In genomic region chr2:53821810-53822209, GRCh38 we compare ENCODE assay signal across 31 cellular contexts.
"Had no signal": no experiment of that assay in that cellular context is flagged by ENCODE, and none has a peak within 500 bp of the region (broad histone marks: within the 10 kb centered on the region; RNA-seq: fewer than 3 reads in every experiment).

No MANE protein-coding gene starts in this region.

- H3K27me3 ChIP-seq: neural progenitor cell, ovary, spleen, suprapubic skin, testis, tibial artery, transverse colon, upper lobe of right lung, uterus had no signal

- H3K27ac ChIP-seq: neural progenitor cell, ovary, parathyroid adenoma, psoas muscle, skin epidermis, spleen, suprapubic skin, testis, tibial artery, transverse colon, upper lobe of right lung, uterus had no signal

- H3K27ac Mint-ChIP-seq: naive thymus-derived CD4-positive, alpha-beta T cell; natural killer cell; neural progenitor cell; progenitor cell of endocrine pancreas; stimulated activated memory B cell treated with anti-CD40 and anti-IgM and Interleukin-4, amounts not matched to agents 10 μg/mL and 1 μg/mL and 100 μg/mL, for 72 hours; type B pancreatic cell had no signal

- H3K4me3 ChIP-seq: neural progenitor cell, ovary, psoas muscle, skin epidermis, smooth muscle cell, spleen, suprapubic skin, testis, tibial artery, transverse colon, upper lobe of right lung, uterus had no signal

- H3K27me3 Mint-ChIP-seq: naive thymus-derived CD4-positive, alpha-beta T cell; progenitor cell of endocrine pancreas; stimulated activated memory B cell treated with anti-CD40 and anti-IgM and Interleukin-4, amounts not matched to agents 10 μg/mL and 1 μg/mL and 100 μg/mL, for 72 hours; stimulated activated naive CD8-positive, alpha-beta T cell treated with anti-CD3 and anti-CD28 coated beads, Interleukin-15, amount 100 ng/mL, for 72 hours; type B pancreatic cell had no signal

- DNase-seq: naive thymus-derived CD4-positive, alpha-beta T cell; natural killer cell; occipital lobe; ovary; posterior cingulate gyrus; psoas muscle; right cardiac atrium; spleen; stimulated activated CD4-positive, alpha-beta T cell treated with anti-CD3 and anti-CD28 coated beads, Interleukin-12 subunit alpha, Interleukin-12 subunit beta, amount 100 ng/mL, for 4 hours; stimulated activated CD4-positive, alpha-beta T cell treated with anti-CD3 and anti-CD28 coated beads, Interleukin-1b, Interleukin-23, amount 100 ng/mL, for 48 hours; stimulated activated CD4-positive, alpha-beta T cell treated with anti-CD3 and anti-CD28 coated beads, Interleukin-4, amount 100 ng/mL, for 1 hour; stimulated activated CD4-positive, alpha-beta T cell treated with anti-CD3 and anti-CD28 coated beads, Interleukin-4, amount 100 ng/mL, for 4 hours; stimulated activated CD8-positive, alpha-beta memory T cell treated with anti-CD3 and anti-CD28 coated beads, Interleukin-4, amount 100 ng/mL, for 48 hours; stimulated activated naive CD4-positive, alpha-beta T cell; stimulated activated naive CD8-positive, alpha-beta T cell treated with anti-CD3 and anti-CD28 coated beads, Interleukin-15, amount 100 ng/mL, for 72 hours; stimulated activated naive CD8-positive, alpha-beta T cell treated with anti-CD3 and anti-CD28 coated beads, Interleukin-15, Interleukin-2, amounts not matched to agents 100 U/mL and 50 U/mL, for 24 hours; substantia nigra; testis; tibial artery; transverse colon; upper lobe of right lung; uterus had no signal

- ATAC-seq: naive thymus-derived CD4-positive, alpha-beta T cell; natural killer cell; psoas muscle; right cardiac atrium; sciatic nerve; stimulated activated memory B cell treated with anti-CD40 and anti-IgM and Interleukin-4, amounts not matched to agents 10 μg/mL and 1 μg/mL and 100 μg/mL, for 72 hours; stimulated activated naive CD8-positive, alpha-beta T cell treated with anti-CD3 and anti-CD28 coated beads, Interleukin-15, amount 100 ng/mL, for 72 hours; stimulated activated naive CD8-positive, alpha-beta T cell treated with anti-CD3 and anti-CD28 coated beads, Interleukin-15, Interleukin-2, amounts not matched to agents 100 U/mL and 50 U/mL, for 24 hours; upper lobe of right lung had no signal

- H3K4me3 Mint-ChIP-seq: naive thymus-derived CD4-positive, alpha-beta T cell; natural killer cell; neural progenitor cell; stimulated activated memory B cell treated with anti-CD40 and anti-IgM and Interleukin-4, amounts not matched to agents 10 μg/mL and 1 μg/mL and 100 μg/mL, for 72 hours; stimulated activated naive CD8-positive, alpha-beta T cell treated with anti-CD3 and anti-CD28 coated beads, Interleukin-15, amount 100 ng/mL, for 72 hours; type B pancreatic cell had no signal

- H3K4me1 ChIP-seq: parathyroid adenoma, tibial artery, upper lobe of right lung, uterus had no signal

- H3K9me3 Mint-ChIP-seq: naive thymus-derived CD4-positive, alpha-beta T cell; natural killer cell; neural progenitor cell; stimulated activated memory B cell treated with anti-CD40 and anti-IgM and Interleukin-4, amounts not matched to agents 10 μg/mL and 1 μg/mL and 100 μg/mL, for 72 hours; stimulated activated naive CD8-positive, alpha-beta T cell treated with anti-CD3 and anti-CD28 coated beads, Interleukin-15, amount 100 ng/mL, for 72 hours; type B pancreatic cell had no signal

- H3K36me3 ChIP-seq: ovary, uterus had no signal

- H3K4me1 Mint-ChIP-seq: naive thymus-derived CD4-positive, alpha-beta T cell; natural killer cell; stimulated activated memory B cell treated with anti-CD40 and anti-IgM and Interleukin-4, amounts not matched to agents 10 μg/mL and 1 μg/mL and 100 μg/mL, for 72 hours; stimulated activated naive CD8-positive, alpha-beta T cell treated with anti-CD3 and anti-CD28 coated beads, Interleukin-15, amount 100 ng/mL, for 72 hours had no signal

- H3K9me3 ChIP-seq: ovary, psoas muscle, spleen, suprapubic skin, testis, tibial artery, transverse colon, upper lobe of right lung, uterus had no signal
